ENCODE assay signal across 17 cellular contexts in genomic region chr16:1998360-1998835, GRCh38. TPM values are rescaled to one million over a fixed set of nuclear protein-coding genes. Genes with fewer than 3 reads are reported as not detected.
A peak's percentile ranks its signal among the peaks of the same experiment; 100 is the strongest.
DNase-seq lines count a peak whose midpoint lies in the region; ATAC-seq and TF ChIP-seq lines count a peak whose summit lies in the region.
"Had no signal": no experiment of that assay in that cellular context is flagged by ENCODE, and none has a peak within 500 bp of the region (broad histone marks: within the 10 kb centered on the region; RNA-seq: fewer than 3 reads in every experiment).

No MANE protein-coding gene starts in this region.

- RAD21 ChIA-PET in HCT116 (lab: Charles Lee; ENCODE audit: low non-redundant PET in 1 of 2, low total read pairs in 2 of 2, uncharacterized antibody in 2 of 2, unreplicated experiment in 2 of 2): no interaction called here

- 73 to 100% methylated on average over 3 to 6 of the region's 27 CpGs for WGBS in esophagus squamous epithelium, 2 donors

- H3K9me3 ChIP-seq in HCT116 (ENCODE audit: control insufficient read depth in 1 of 2, insufficient read depth in 1 of 2, low read depth in 1 of 2, low read length in 2 of 2) (no peaks in the 10 kb centered on the region), adipocyte (ENCODE audit: control insufficient read depth, low read length) (no peaks in the 10 kb centered on the region), esophagus squamous epithelium (no peaks in the 10 kb centered on the region), upper lobe of right lung (no peaks in the 10 kb centered on the region)

- H3K27ac ChIP-seq in HCT116 (ENCODE audit: low read depth, low read length) (no peak overlapping the region), esophagus squamous epithelium (peak overlapping the region in 3 of 4 donors; percentile 34 to 81 (median 42)), upper lobe of right lung (peak overlapping the region; percentile 47)
- H3K27ac ChIP-seq: HL-60 had no signal

- H3K27me3 ChIP-seq in HCT116 (ENCODE audit: insufficient read depth, low read length) (no peaks in the 10 kb centered on the region), adipocyte (replicated peaks; ENCODE audit: control insufficient read depth, insufficient read depth, low read length) (no peaks in the 10 kb centered on the region), esophagus squamous epithelium (no peaks in the 10 kb centered on the region), upper lobe of right lung (no peaks in the 10 kb centered on the region)

- no peak for TF ChIP-seq CTCF in HCT116 (IDR thresholded peaks at IDR 0.05 in 2 of 3, conservative IDR thresholded peaks at IDR 0.05 in 1 of 3; ENCODE audit: borderline replicate concordance in 1 of 3, insufficient read depth in 1 of 3, low read depth in 2 of 3, low read length in 2 of 3)
- no peak for TF ChIP-seq CTCF in esophagus squamous epithelium (IDR thresholded peaks at IDR 0.05)
- TF ChIP-seq CTCF in upper lobe of right lung (IDR thresholded peaks at IDR 0.05): no peak

- POLR2A ChIA-PET in HCT116 (lab: Charles Lee): interaction anchor here (1.8 kb wide), 1 partner anchor 10 kb away, joined by 3 read pairs; no protein-coding TSS in a partner anchor

- H3K9ac ChIP-seq in HCT116 (ENCODE audit: low read length) (no peak overlapping the region), adipocyte (ENCODE audit: low read length) (peak overlapping the region; percentile 5)

- no peaks in the 10 kb centered on the region for H4K20me1 ChIP-seq in HCT116 (ENCODE audit: insufficient read depth)

- H3K36me3 ChIP-seq in HCT116 (ENCODE audit: control insufficient read depth in 1 of 2, insufficient read depth in 2 of 2, low read length in 2 of 2) (peaks cover 25 to 50% of the 10 kb centered on the region in 2 experiments; a peak in 3 of 4 replicates), adipocyte (ENCODE audit: control insufficient read depth, insufficient read depth, low read length, severe bottlenecking) (peaks cover 56% of the 10 kb centered on the region), esophagus squamous epithelium (peaks cover 47 to 73% (median 51%) of the 10 kb centered on the region in 3 donors), upper lobe of right lung (peaks cover 69% of the 10 kb centered on the region)

- intact Hi-C loops in HCT116 (cut with micrococcal nuclease) (no loop called here), esophagus squamous epithelium (cut with DNase I) (no loop called here), upper lobe of right lung (cut with DNase I) (no loop called here)

- H2AFZ ChIP-seq in HCT116 (ENCODE audit: low read depth, low read length, poor library complexity, severe bottlenecking): no peak overlapping the region

- no peak overlapping the region for H3K4me3 ChIP-seq in HCT116 (replicated peaks in 1 of 2; ENCODE audit: low read depth in 1 of 2, low read length in 2 of 2)
- H3K4me3 ChIP-seq in adipocyte (ENCODE audit: low read length): no peak overlapping the region
- no peak overlapping the region for H3K4me3 ChIP-seq in esophagus squamous epithelium
- no peak overlapping the region for H3K4me3 ChIP-seq in upper lobe of right lung

- no peak for ATAC-seq in HCT116
- ATAC-seq in upper lobe of right lung: no peak

- CTCF ChIA-PET in HCT116 (lab: Charles Lee): interaction anchor here (0.6 kb wide), 1 partner anchor 142 kb away, joined by 3 read pairs; no protein-coding TSS in a partner anchor

- H3K4me2 ChIP-seq in HCT116 (ENCODE audit: low read length): no peak overlapping the region

- peaks cover 23% of the 10 kb centered on the region for H3K79me2 ChIP-seq in HCT116 (ENCODE audit: insufficient read depth, low read length)

- BruUV-seq in HCT116 (replicated peaks; lab: Mats Ljungman, UMichigan): TSS peak; percentile 31

- DNase-seq in HCT116 (ENCODE audit: low read depth, low spot score) (no peak), adipocyte (ENCODE audit: low read depth) (no peak), esophagus squamous epithelium (lab: John Stamatoyannopoulos, UW) (no peak), upper lobe of right lung (no peak), NCI-H2227 treated with DMSO at 0.1 percent for 48 hours (lab: John Stamatoyannopoulos, UW) (no peak), germinal center (ENCODE audit: low spot score) (no peak), H4 (ENCODE audit: low spot score) (no peak)
- DNase-seq: COR-L47, HCEC 1CT, KBM-7, NCI-H1436, NCI-H2029, NCI-H2171, NCI-H446 treated with DMSO at 0.1 percent for 48 hours, OCI-M1 had no signal

- H3K9me2 ChIP-seq in HCT116 (ENCODE audit: insufficient read depth): no peaks in the 10 kb centered on the region

- H3K4me1 ChIP-seq in HCT116 (ENCODE audit: control insufficient read depth in 1 of 2, insufficient read depth in 2 of 2, low read length in 2 of 2) (peaks cover 0 to 8% of the 10 kb centered on the region in 2 experiments; a peak in 2 of 4 replicates), adipocyte (ENCODE audit: control insufficient read depth, insufficient read depth, low read length) (peaks cover 25% of the 10 kb centered on the region), esophagus squamous epithelium (peaks cover 2 to 34% (median 9%) of the 10 kb centered on the region in 3 donors), upper lobe of right lung (peaks cover 8% of the 10 kb centered on the region)

- TF ChIP-seq RAD21 in HCT116 (IDR thresholded peaks at IDR 0.05; ENCODE audit: low read depth): no peak

- TF ChIP-seq POLR2A in HCT116 (IDR thresholded peaks at IDR 0.05; ENCODE audit: borderline replicate concordance, extremely low read depth, insufficient read depth, insufficient read length) (no peak), esophagus squamous epithelium (IDR thresholded peaks at IDR 0.05) (no peak)

TF ChIP-seq in HCT116, 20 proteins besides CTCF, POLR2A, EP300 and RAD21 (continues in another document):
- TF ChIP-seq SIN3A (IDR thresholded peaks at IDR 0.05; ENCODE audit: low read depth): no peak
- TF ChIP-seq EZH2phosphoT487 (IDR thresholded peaks at IDR 0.05; ENCODE audit: borderline replicate concordance): no peak
- no peak for TF ChIP-seq MAX (IDR thresholded peaks at IDR 0.05)
- no peak for TF ChIP-seq POLR2AphosphoS5 (IDR thresholded peaks at IDR 0.05; ENCODE audit: low read depth, low read length)
- no peak for TF ChIP-seq ZBTB33 (IDR thresholded peaks at IDR 0.05; ENCODE audit: extremely low read depth, insufficient replicate concordance, low read length)
- TF ChIP-seq ELF1 (IDR thresholded peaks at IDR 0.05; ENCODE audit: borderline replicate concordance, low read depth): no peak
- TF ChIP-seq FOSL1 (IDR thresholded peaks at IDR 0.05; ENCODE audit: low read depth): no peak
- TF ChIP-seq SRF (IDR thresholded peaks at IDR 0.05; ENCODE audit: low read depth): no peak
- no peak for TF ChIP-seq EZH2 (IDR thresholded peaks at IDR 0.05)
- no peak for TF ChIP-seq TCF7L2 (IDR thresholded peaks at IDR 0.05; ENCODE audit: borderline replicate concordance, extremely low read depth, insufficient read depth, insufficient read length)
- TF ChIP-seq CBX3 (IDR thresholded peaks at IDR 0.05; ENCODE audit: low read depth): no peak

RNA-seq across cellular contexts. Expression of gene SYNGR3, which starts 8.6 kb away (rescaled TPM):
- total RNA-seq in HCT116 (2021; ENCODE audit: unreplicated experiment) (11.5 TPM), esophagus squamous epithelium (1 to 10 TPM in 2 of 4 donors, under 1 TPM in 1, not detected in 1; 0.38 to 1.0 (median 1.0) TPM), upper lobe of right lung (0.61 TPM)
- 9.1 and 9.9 TPM in 2 replicates for polyA plus RNA-seq in HCT116 (2012)
- total RNA-seq in H4 (2014; rRNA removed; shearing (Covaris generic)): 3.4 and 7.7 TPM in 2 replicates

RNA-seq across cellular contexts. Expression of gene ZNF598, which starts 11.2 kb away (rescaled TPM):
- total RNA-seq in HCT116 (2021; ENCODE audit: unreplicated experiment) (57.4 TPM), esophagus squamous epithelium (10 to 100 TPM; 31.3 to 56.1 (median 40.9) TPM), upper lobe of right lung (38.2 TPM)
- 32.0 and 33.0 TPM in 2 replicates for polyA plus RNA-seq in HCT116 (2012)
- 5.5 and 10.4 TPM in 2 replicates for total RNA-seq in H4 (2014; rRNA removed; shearing (Covaris generic))

RNA-seq across cellular contexts. Expression of gene GFER, which starts 14.4 kb away (rescaled TPM):
- total RNA-seq in HCT116 (2021; ENCODE audit: unreplicated experiment) (47.3 TPM), esophagus squamous epithelium (10 to 100 TPM in 2 of 4 donors, 1 to 10 TPM in 2; 5.6 to 30.4 (median 13.6) TPM), upper lobe of right lung (23.1 TPM)
- polyA plus RNA-seq in HCT116 (2012): 54.3 and 65.9 TPM in 2 replicates
- total RNA-seq in H4 (2014; rRNA removed; shearing (Covaris generic)): 13.4 and 15.1 TPM in 2 replicates

RNA-seq across cellular contexts. Expression of gene NOXO1, which starts 17.1 kb away (rescaled TPM):
- 10.0 TPM for total RNA-seq in HCT116 (2021; ENCODE audit: unreplicated experiment)
- 4.4 and 5.3 TPM in 2 replicates for polyA plus RNA-seq in HCT116 (2012)
- 1 to 10 TPM in 2 of 4 donors, under 1 TPM in 2; 0.38 to 4.2 (median 1.8) TPM for total RNA-seq in esophagus squamous epithelium
- total RNA-seq in upper lobe of right lung: 1.8 TPM
- not detected in 2 replicates for total RNA-seq in H4 (2014; rRNA removed; shearing (Covaris generic))
- total RNA-seq: RPMI7951 had no signal

RNA-seq across cellular contexts. Expression of gene NPW, which starts 21.2 kb away (rescaled TPM):
- total RNA-seq in HCT116 (2021; ENCODE audit: unreplicated experiment): 226 TPM
- polyA plus RNA-seq in HCT116 (2012): 110 and 125 TPM in 2 replicates
- under 1 TPM in 1 of 4 donors, not detected in 3; 0.48 TPM for total RNA-seq in esophagus squamous epithelium
- not detected for total RNA-seq in upper lobe of right lung
- 2.7 TPM in 1 of 2 replicates, not detected in the other for total RNA-seq in H4 (2014; rRNA removed; shearing (Covaris generic))
